In genomic region chr2:162343824-162344616, GRCh38 we compare ENCODE assay signal across 1 cellular context.
TF ChIP-seq lines count a peak whose summit lies in the region.

A gene with protein sequence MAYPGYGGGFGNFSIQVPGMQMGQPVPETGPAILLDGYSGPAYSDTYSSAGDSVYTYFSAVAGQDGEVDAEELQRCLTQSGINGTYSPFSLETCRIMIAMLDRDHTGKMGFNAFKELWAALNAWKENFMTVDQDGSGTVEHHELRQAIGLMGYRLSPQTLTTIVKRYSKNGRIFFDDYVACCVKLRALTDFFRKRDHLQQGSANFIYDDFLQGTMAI (plus strand): TSS chr2:162344132. CDS start chr2:162344249, 117 bp downstream.

TF ChIP-seq in HepG2, 621 proteins besides CTCF, POLR2A, EP300 and RAD21 (continued from another document and continues in another):
- peak; percentile 88 to 91 for TF ChIP-seq HMGXB4 (CRISPR knock-in tag; IDR thresholded peaks at IDR 0.05; ENCODE audit: borderline replicate concordance in 1 of 2, low read depth in 1 of 2)
- TF ChIP-seq, protein P1, sequence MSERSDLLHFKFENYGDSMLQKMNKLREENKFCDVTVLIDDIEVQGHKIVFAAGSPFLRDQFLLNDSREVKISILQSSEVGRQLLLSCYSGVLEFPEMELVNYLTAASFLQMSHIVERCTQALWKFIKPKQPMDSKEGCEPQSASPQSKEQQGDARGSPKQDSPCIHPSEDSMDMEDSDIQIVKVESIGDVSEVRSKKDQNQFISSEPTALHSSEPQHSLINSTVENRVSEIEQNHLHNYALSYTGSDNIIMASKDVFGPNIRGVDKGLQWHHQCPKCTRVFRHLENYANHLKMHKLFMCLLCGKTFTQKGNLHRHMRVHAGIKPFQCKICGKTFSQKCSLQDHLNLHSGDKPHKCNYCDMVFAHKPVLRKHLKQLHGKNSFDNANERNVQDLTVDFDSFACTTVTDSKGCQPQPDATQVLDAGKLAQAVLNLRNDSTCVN (CRISPR knock-in tag; IDR thresholded peaks at IDR 0.05; ENCODE audit: borderline replicate concordance): peak; percentile 73; the same call in 1 of the 2 replicates
- no peak for TF ChIP-seq JUND (CRISPR knock-in tag; IDR thresholded peaks at IDR 0.05)
- TF ChIP-seq KMT2B (CRISPR knock-in tag; IDR thresholded peaks at IDR 0.05): peak; percentile 87
- no peak for TF ChIP-seq ZNF878 (CRISPR knock-in tag; IDR thresholded peaks at IDR 0.05)
- peak; percentile 27; the same call in 1 of the 2 replicates for TF ChIP-seq EED (CRISPR knock-in tag; IDR thresholded peaks at IDR 0.05)
- TF ChIP-seq SMARCE1 (IDR thresholded peaks at IDR 0.05; ENCODE audit: borderline replicate concordance): no peak
- TF ChIP-seq ADNP (CRISPR knock-in tag; IDR thresholded peaks at IDR 0.05): no peak
- TF ChIP-seq MZF1 (CRISPR knock-in tag; IDR thresholded peaks at IDR 0.05; ENCODE audit: borderline replicate concordance): no peak
- peak; percentile 96; the same call in 1 of the 2 replicates for TF ChIP-seq ZNF235 (CRISPR knock-in tag; IDR thresholded peaks at IDR 0.05; ENCODE audit: borderline replicate concordance)
- no peak for TF ChIP-seq REXO4 (CRISPR knock-in tag; IDR thresholded peaks at IDR 0.05; ENCODE audit: borderline replicate concordance)
- peak; percentile 55; the same call in 1 of the 2 replicates for TF ChIP-seq SAFB2 (CRISPR knock-in tag; IDR thresholded peaks at IDR 0.05; ENCODE audit: borderline replicate concordance, low read depth)
- no peak for TF ChIP-seq ZNF720 (CRISPR knock-in tag; IDR thresholded peaks at IDR 0.05)
- TF ChIP-seq ZNF609 (CRISPR knock-in tag; IDR thresholded peaks at IDR 0.05; ENCODE audit: borderline replicate concordance): peak; percentile 63; the same call in 1 of the 2 replicates
- TF ChIP-seq ZNF331 (CRISPR knock-in tag; IDR thresholded peaks at IDR 0.05): peak; percentile 70
- TF ChIP-seq GATAD1 (CRISPR knock-in tag; IDR thresholded peaks at IDR 0.05): peak; percentile 84
- TF ChIP-seq ZBTB3 (CRISPR knock-in tag; IDR thresholded peaks at IDR 0.05; ENCODE audit: borderline replicate concordance, low read depth): no peak
- TF ChIP-seq, protein P2, sequence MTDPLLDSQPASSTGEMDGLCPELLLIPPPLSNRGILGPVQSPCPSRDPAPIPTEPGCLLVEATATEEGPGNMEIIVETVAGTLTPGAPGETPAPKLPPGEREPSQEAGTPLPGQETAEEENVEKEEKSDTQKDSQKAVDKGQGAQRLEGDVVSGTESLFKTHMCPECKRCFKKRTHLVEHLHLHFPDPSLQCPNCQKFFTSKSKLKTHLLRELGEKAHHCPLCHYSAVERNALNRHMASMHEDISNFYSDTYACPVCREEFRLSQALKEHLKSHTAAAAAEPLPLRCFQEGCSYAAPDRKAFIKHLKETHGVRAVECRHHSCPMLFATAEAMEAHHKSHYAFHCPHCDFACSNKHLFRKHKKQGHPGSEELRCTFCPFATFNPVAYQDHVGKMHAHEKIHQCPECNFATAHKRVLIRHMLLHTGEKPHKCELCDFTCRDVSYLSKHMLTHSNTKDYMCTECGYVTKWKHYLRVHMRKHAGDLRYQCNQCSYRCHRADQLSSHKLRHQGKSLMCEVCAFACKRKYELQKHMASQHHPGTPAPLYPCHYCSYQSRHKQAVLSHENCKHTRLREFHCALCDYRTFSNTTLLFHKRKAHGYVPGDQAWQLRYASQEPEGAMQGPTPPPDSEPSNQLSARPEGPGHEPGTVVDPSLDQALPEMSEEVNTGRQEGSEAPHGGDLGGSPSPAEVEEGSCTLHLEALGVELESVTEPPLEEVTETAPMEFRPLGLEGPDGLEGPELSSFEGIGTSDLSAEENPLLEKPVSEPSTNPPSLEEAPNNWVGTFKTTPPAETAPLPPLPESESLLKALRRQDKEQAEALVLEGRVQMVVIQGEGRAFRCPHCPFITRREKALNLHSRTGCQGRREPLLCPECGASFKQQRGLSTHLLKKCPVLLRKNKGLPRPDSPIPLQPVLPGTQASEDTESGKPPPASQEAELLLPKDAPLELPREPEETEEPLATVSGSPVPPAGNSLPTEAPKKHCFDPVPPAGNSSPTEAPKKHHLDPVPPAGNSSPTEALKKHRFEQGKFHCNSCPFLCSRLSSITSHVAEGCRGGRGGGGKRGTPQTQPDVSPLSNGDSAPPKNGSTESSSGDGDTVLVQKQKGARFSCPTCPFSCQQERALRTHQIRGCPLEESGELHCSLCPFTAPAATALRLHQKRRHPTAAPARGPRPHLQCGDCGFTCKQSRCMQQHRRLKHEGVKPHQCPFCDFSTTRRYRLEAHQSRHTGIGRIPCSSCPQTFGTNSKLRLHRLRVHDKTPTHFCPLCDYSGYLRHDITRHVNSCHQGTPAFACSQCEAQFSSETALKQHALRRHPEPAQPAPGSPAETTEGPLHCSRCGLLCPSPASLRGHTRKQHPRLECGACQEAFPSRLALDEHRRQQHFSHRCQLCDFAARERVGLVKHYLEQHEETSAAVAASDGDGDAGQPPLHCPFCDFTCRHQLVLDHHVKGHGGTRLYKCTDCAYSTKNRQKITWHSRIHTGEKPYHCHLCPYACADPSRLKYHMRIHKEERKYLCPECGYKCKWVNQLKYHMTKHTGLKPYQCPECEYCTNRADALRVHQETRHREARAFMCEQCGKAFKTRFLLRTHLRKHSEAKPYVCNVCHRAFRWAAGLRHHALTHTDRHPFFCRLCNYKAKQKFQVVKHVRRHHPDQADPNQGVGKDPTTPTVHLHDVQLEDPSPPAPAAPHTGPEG (CRISPR knock-in tag; IDR thresholded peaks at IDR 0.05): no peak
- TF ChIP-seq NR1H2 (CRISPR knock-in tag; IDR thresholded peaks at IDR 0.05; ENCODE audit: borderline replicate concordance, low read depth): peak; percentile 78; the same call in 1 of the 2 replicates
- TF ChIP-seq GTF2F1 (IDR thresholded peaks at IDR 0.05; ENCODE audit: low read length): no peak
- TF ChIP-seq ZFP41 (CRISPR knock-in tag; IDR thresholded peaks at IDR 0.05; ENCODE audit: borderline replicate concordance): peak; percentile 93
- TF ChIP-seq ZNF414 (CRISPR knock-in tag; IDR thresholded peaks at IDR 0.05): no peak
- TF ChIP-seq ZNF607 (CRISPR knock-in tag; IDR thresholded peaks at IDR 0.05; ENCODE audit: borderline replicate concordance): peak; percentile 94; the same call in 1 of the 2 replicates
- TF ChIP-seq ZNF567 (CRISPR knock-in tag; IDR thresholded peaks at IDR 0.05; ENCODE audit: borderline replicate concordance): peak; percentile 84; the same call in 1 of the 2 replicates
- no peak for TF ChIP-seq SRSF9 (IDR thresholded peaks at IDR 0.05; ENCODE audit: borderline replicate concordance, insufficient read depth, low read depth, low read length, poor library complexity, severe bottlenecking)
- no peak for TF ChIP-seq MAFK (conservative IDR thresholded peaks at IDR 0.05 in 1 of 2, IDR thresholded peaks at IDR 0.05 in 1 of 2; ENCODE audit: low read length in 2 of 2)
- peak; percentile 79 for TF ChIP-seq WIZ (CRISPR knock-in tag; IDR thresholded peaks at IDR 0.05)
- no peak for TF ChIP-seq RORA (CRISPR knock-in tag; IDR thresholded peaks at IDR 0.05)
- TF ChIP-seq NFIB (CRISPR knock-in tag; IDR thresholded peaks at IDR 0.05; ENCODE audit: borderline replicate concordance): peak; percentile 35; the same call in 1 of the 2 replicates
- TF ChIP-seq BRD4 (CRISPR knock-in tag; IDR thresholded peaks at IDR 0.05): 0 out of 2 replicates have a peak, but pooled peaks have one; percentile 48
- TF ChIP-seq KDM6A (CRISPR knock-in tag; IDR thresholded peaks at IDR 0.05; ENCODE audit: low read depth): no peak
- TF ChIP-seq, protein P3, sequence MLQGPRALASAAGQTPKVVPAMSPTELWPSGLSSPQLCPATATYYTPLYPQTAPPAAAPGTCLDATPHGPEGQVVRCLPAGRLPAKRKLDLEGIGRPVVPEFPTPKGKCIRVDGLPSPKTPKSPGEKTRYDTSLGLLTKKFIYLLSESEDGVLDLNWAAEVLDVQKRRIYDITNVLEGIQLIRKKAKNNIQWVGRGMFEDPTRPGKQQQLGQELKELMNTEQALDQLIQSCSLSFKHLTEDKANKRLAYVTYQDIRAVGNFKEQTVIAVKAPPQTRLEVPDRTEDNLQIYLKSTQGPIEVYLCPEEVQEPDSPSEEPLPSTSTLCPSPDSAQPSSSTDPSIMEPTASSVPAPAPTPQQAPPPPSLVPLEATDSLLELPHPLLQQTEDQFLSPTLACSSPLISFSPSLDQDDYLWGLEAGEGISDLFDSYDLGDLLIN (CRISPR knock-in tag; IDR thresholded peaks at IDR 0.05; ENCODE audit: borderline replicate concordance): peak; percentile 65; the same call in 1 of the 2 replicates
- TF ChIP-seq, protein P4, sequence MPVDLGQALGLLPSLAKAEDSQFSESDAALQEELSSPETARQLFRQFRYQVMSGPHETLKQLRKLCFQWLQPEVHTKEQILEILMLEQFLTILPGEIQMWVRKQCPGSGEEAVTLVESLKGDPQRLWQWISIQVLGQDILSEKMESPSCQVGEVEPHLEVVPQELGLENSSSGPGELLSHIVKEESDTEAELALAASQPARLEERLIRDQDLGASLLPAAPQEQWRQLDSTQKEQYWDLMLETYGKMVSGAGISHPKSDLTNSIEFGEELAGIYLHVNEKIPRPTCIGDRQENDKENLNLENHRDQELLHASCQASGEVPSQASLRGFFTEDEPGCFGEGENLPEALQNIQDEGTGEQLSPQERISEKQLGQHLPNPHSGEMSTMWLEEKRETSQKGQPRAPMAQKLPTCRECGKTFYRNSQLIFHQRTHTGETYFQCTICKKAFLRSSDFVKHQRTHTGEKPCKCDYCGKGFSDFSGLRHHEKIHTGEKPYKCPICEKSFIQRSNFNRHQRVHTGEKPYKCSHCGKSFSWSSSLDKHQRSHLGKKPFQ (CRISPR knock-in tag; IDR thresholded peaks at IDR 0.05; ENCODE audit: insufficient replicate concordance): peak; percentile 64
- TF ChIP-seq, protein P5, sequence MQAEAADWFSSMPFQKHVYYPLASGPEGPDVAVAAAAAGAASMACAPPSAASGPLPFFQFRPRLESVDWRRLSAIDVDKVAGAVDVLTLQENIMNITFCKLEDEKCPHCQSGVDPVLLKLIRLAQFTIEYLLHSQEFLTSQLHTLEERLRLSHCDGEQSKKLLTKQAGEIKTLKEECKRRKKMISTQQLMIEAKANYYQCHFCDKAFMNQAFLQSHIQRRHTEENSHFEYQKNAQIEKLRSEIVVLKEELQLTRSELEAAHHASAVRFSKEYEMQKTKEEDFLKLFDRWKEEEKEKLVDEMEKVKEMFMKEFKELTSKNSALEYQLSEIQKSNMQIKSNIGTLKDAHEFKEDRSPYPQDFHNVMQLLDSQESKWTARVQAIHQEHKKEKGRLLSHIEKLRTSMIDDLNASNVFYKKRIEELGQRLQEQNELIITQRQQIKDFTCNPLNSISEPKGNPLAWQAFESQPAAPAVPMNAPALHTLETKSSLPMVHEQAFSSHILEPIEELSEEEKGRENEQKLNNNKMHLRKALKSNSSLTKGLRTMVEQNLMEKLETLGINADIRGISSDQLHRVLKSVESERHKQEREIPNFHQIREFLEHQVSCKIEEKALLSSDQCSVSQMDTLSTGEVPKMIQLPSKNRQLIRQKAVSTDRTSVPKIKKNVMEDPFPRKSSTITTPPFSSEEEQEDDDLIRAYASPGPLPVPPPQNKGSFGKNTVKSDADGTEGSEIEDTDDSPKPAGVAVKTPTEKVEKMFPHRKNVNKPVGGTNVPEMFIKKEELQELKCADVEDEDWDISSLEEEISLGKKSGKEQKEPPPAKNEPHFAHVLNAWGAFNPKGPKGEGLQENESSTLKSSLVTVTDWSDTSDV (CRISPR knock-in tag; IDR thresholded peaks at IDR 0.05): no peak; the same call in 1 of the 2 replicates
- TF ChIP-seq MAX (IDR thresholded peaks at IDR 0.05): peak; percentile 95
- no peak for TF ChIP-seq JUNB (CRISPR knock-in tag; IDR thresholded peaks at IDR 0.05; ENCODE audit: borderline replicate concordance)
- TF ChIP-seq KDM2A (CRISPR knock-in tag; IDR thresholded peaks at IDR 0.05; ENCODE audit: borderline replicate concordance, low read depth): peak; percentile 95; the same call in 1 of the 2 replicates
